Comparison of ENCODE assay signal across 20 cellular contexts in genomic region chr20:8232332-8232731, GRCh38.
"Had no signal": no experiment of that assay in that cellular context is flagged by ENCODE, and none has a peak within 500 bp of the region (broad histone marks: within the 10 kb centered on the region; RNA-seq: fewer than 3 reads in every experiment).

No MANE protein-coding gene starts in this region.

- H3K4me1 ChIP-seq: left lung, spleen, upper lobe of right lung had no signal

- H3K27me3 Mint-ChIP-seq: activated CD4-positive, alpha-beta T cell treated with anti-CD3 and anti-CD28 coated beads, Interleukin-2, amount 10 ng/mL, durations not matched to agents 7 days and 5 days; activated CD8-positive, alpha-beta memory T cell treated with anti-CD3 and anti-CD28 coated beads, Interleukin-2, amount 10 ng/mL, durations not matched to agents 7 days and 5 days; activated CD8-positive, alpha-beta T cell treated with anti-CD3 and anti-CD28 coated beads for 36 hours; activated naive CD4-positive, alpha-beta T cell treated with anti-CD3 and anti-CD28 coated beads, Interleukin-2, amount 10 ng/mL, durations not matched to agents 7 days and 5 days had no signal

- H3K4me1 Mint-ChIP-seq: activated CD4-positive, alpha-beta T cell treated with anti-CD3 and anti-CD28 coated beads, Interleukin-2, amount 10 ng/mL, durations not matched to agents 7 days and 5 days; activated naive CD4-positive, alpha-beta T cell treated with anti-CD3 and anti-CD28 coated beads, Interleukin-2, amount 10 ng/mL, durations not matched to agents 7 days and 5 days had no signal

- H3K27ac Mint-ChIP-seq: activated CD4-positive, alpha-beta T cell treated with anti-CD3 and anti-CD28 coated beads, Interleukin-2, amount 10 ng/mL, durations not matched to agents 7 days and 5 days; activated CD8-positive, alpha-beta memory T cell treated with anti-CD3 and anti-CD28 coated beads, Interleukin-2, amount 10 ng/mL, durations not matched to agents 7 days and 5 days; activated CD8-positive, alpha-beta T cell treated with anti-CD3 and anti-CD28 coated beads for 36 hours; activated naive CD4-positive, alpha-beta T cell treated with anti-CD3 and anti-CD28 coated beads, Interleukin-2, amount 10 ng/mL, durations not matched to agents 7 days and 5 days; nephron had no signal

- H3K36me3 ChIP-seq: esophagus squamous epithelium, left lung, neutrophil, spleen, thyroid gland, upper lobe of right lung, WERI-Rb-1 had no signal

- H3K9me3 ChIP-seq: esophagus squamous epithelium, left lung, neutrophil, spleen, thyroid gland, upper lobe of right lung had no signal

- H3K4me3 Mint-ChIP-seq: activated CD4-positive, alpha-beta T cell treated with anti-CD3 and anti-CD28 coated beads, Interleukin-2, amount 10 ng/mL, durations not matched to agents 7 days and 5 days; activated CD8-positive, alpha-beta memory T cell treated with anti-CD3 and anti-CD28 coated beads, Interleukin-2, amount 10 ng/mL, durations not matched to agents 7 days and 5 days; activated CD8-positive, alpha-beta T cell treated with anti-CD3 and anti-CD28 coated beads for 36 hours; activated naive CD4-positive, alpha-beta T cell treated with anti-CD3 and anti-CD28 coated beads, Interleukin-2, amount 10 ng/mL, durations not matched to agents 7 days and 5 days; nephron had no signal

- H3K36me3 Mint-ChIP-seq: activated CD8-positive, alpha-beta memory T cell treated with anti-CD3 and anti-CD28 coated beads, Interleukin-2, amount 10 ng/mL, durations not matched to agents 7 days and 5 days; activated naive CD4-positive, alpha-beta T cell treated with anti-CD3 and anti-CD28 coated beads, Interleukin-2, amount 10 ng/mL, durations not matched to agents 7 days and 5 days had no signal

- ATAC-seq: activated CD8-positive, alpha-beta memory T cell treated with anti-CD3 and anti-CD28 coated beads, Interleukin-2, amount 10 ng/mL, durations not matched to agents 7 days and 5 days; activated CD8-positive, alpha-beta T cell treated with anti-CD3 and anti-CD28 coated beads for 36 hours; left lung; upper lobe of right lung had no signal

- DNase-seq: activated CD4-positive, alpha-beta T cell treated with anti-CD3 and anti-CD28 coated beads, Interleukin-2, amount 10 ng/mL, durations not matched to agents 7 days and 5 days; activated CD4-positive, CD25-positive, alpha-beta regulatory T cell treated with anti-CD3 and anti-CD28 coated beads, Interleukin-2, amount 50 U/mL, for 72 hours; activated CD8-positive, alpha-beta memory T cell treated with anti-CD3 and anti-CD28 coated beads, Interleukin-2, amount 10 ng/mL, durations not matched to agents 7 days and 5 days; activated CD8-positive, alpha-beta T cell treated with anti-CD3 and anti-CD28 coated beads for 36 hours; activated effector memory CD4-positive, alpha-beta T cell treated with anti-CD3 and anti-CD28 coated beads, Interleukin-2, amount 50 U/mL, for 16 hours; activated naive CD4-positive, alpha-beta T cell treated with anti-CD3 and anti-CD28 coated beads, Interleukin-2, amount 10 ng/mL, durations not matched to agents 7 days and 5 days; activated T-cell treated with anti-CD3 and anti-CD28 coated beads for 4 hours; amygdala; esophagus squamous epithelium; kidney; left lung; spleen; stimulated activated CD4-positive, alpha-beta T cell treated with anti-CD3 and anti-CD28 coated beads, Interleukin-4, amount 100 ng/mL, for 1 hour; stimulated activated naive CD4-positive, alpha-beta T cell; T-helper 1 cell; thyroid gland; upper lobe of right lung; WERI-Rb-1 had no signal

- H3K27me3 ChIP-seq: esophagus squamous epithelium, left lung, neutrophil, spleen, thyroid gland, upper lobe of right lung had no signal

- H3K9me3 Mint-ChIP-seq: activated CD4-positive, alpha-beta T cell treated with anti-CD3 and anti-CD28 coated beads, Interleukin-2, amount 10 ng/mL, durations not matched to agents 7 days and 5 days; activated CD8-positive, alpha-beta T cell treated with anti-CD3 and anti-CD28 coated beads for 36 hours; activated naive CD4-positive, alpha-beta T cell treated with anti-CD3 and anti-CD28 coated beads, Interleukin-2, amount 10 ng/mL, durations not matched to agents 7 days and 5 days; nephron had no signal

- H3K27ac ChIP-seq: esophagus squamous epithelium, left lung, neutrophil, spleen, thyroid gland, upper lobe of right lung, WERI-Rb-1 had no signal

- H3K4me3 ChIP-seq: esophagus squamous epithelium, left lung, spleen, thyroid gland, upper lobe of right lung had no signal
